18 cellular contexts compared by ENCODE assay signal in genomic region chr4:35793045-35793722, GRCh38.
DNase-seq lines count a peak whose midpoint lies in the region; ATAC-seq and TF ChIP-seq lines count a peak whose summit lies in the region.
"Had no signal": no experiment of that assay in that cellular context is flagged by ENCODE, and none has a peak within 500 bp of the region (broad histone marks: within the 10 kb centered on the region; RNA-seq: fewer than 3 reads in every experiment).

No MANE protein-coding gene starts in this region.

- no peak overlapping the region for H2AFZ ChIP-seq in SK-N-SH (ENCODE audit: low read depth)

- DNase-seq in ELR (ENCODE audit: low read depth) (peak; percentile 54), SK-N-SH (no peak), choroid plexus epithelial cell (ENCODE audit: low read depth) (peak; percentile 0), kidney tubule cell (ENCODE audit: low spot score) (peak; percentile 47), SJCRH30 (no peak), heart left ventricle (no peak), glutamatergic neuron (no peak)
- DNase-seq: COR-L47, NCI-H1048, NCI-H146, NCI-H2081 treated with DMSO at 0.1 percent for 48 hours, NCI-H2227 treated with DMSO at 0.1 percent for 48 hours, NCI-H526 treated with DMSO at 0.1 percent for 48 hours had no signal

- H3K36me3 ChIP-seq in SK-N-SH (replicated peaks in 1 of 2; ENCODE audit: control insufficient read depth in 1 of 2, insufficient read depth in 2 of 2, low read length in 1 of 2), result no peaks in the 10 kb centered on the region
- no peaks in the 10 kb centered on the region for H3K36me3 ChIP-seq in SJCRH30
- H3K36me3 ChIP-seq in heart left ventricle, result no peaks in the 10 kb centered on the region
- H3K36me3 ChIP-seq: HAP-1 had no signal

- H3K27ac ChIP-seq in SK-N-SH (ENCODE audit: low read depth in 2 of 2, low read length in 1 of 2), result peak overlapping the region; percentile 68 to 74; a peak in 3 of 4 replicates
- H3K27ac ChIP-seq in SJCRH30, result no peak overlapping the region
- H3K27ac ChIP-seq in heart left ventricle, result no peak overlapping the region
- H3K27ac ChIP-seq: A549, C4-2B had no signal

- no peaks in the 10 kb centered on the region for H3K79me2 ChIP-seq in SK-N-SH (ENCODE audit: insufficient read depth)

- TF ChIP-seq EP300 in SK-N-SH (IDR thresholded peaks at IDR 0.05; ENCODE audit: borderline replicate concordance in 1 of 2, low read depth in 1 of 2, low read length in 1 of 2), result peak in 1 of 2 experiments; percentile 78; a peak in 2 of 4 replicates

- ATAC-seq in heart left ventricle, result no peak
- no peak for ATAC-seq in HG02763 (IDR thresholded peaks at IDR 0.05; ENCODE audit: unreplicated experiment)
- ATAC-seq: A549, K562 had no signal

- H3K9me3 Mint-ChIP-seq in glutamatergic neuron (ENCODE audit: unreplicated experiment), result peaks cover 2% of the 10 kb centered on the region

- TF ChIP-seq RAD21 in SK-N-SH (IDR thresholded peaks at IDR 0.05; ENCODE audit: low read length), result no peak

- peaks cover 17% of the 10 kb centered on the region for H3F3A ChIP-seq in SK-N-SH (replicated peaks; ENCODE audit: insufficient read depth)

- H3K9me2 ChIP-seq in SK-N-SH, result no peaks in the 10 kb centered on the region

- H3K4me2 ChIP-seq in SK-N-SH, result no peak overlapping the region; the same call in 1 of the 2 replicates
- H3K4me2 ChIP-seq: A549 had no signal

- intact Hi-C loops in heart left ventricle (cut with DNase I), result no loop called here

- no peak overlapping the region for H3K27ac Mint-ChIP-seq in glutamatergic neuron (ENCODE audit: unreplicated experiment)

- H3K9me3 ChIP-seq in SK-N-SH, result peaks cover 8% of the 10 kb centered on the region; the same call in 1 of the 2 replicates
- no peaks in the 10 kb centered on the region for H3K9me3 ChIP-seq in SJCRH30 (replicated peaks)
- peaks cover 0 to 27% (median 9%) of the 10 kb centered on the region in 12 donors for H3K9me3 ChIP-seq in heart left ventricle
- H3K9me3 ChIP-seq: A549, HAP-1 had no signal

- no peak overlapping the region for H3K9ac ChIP-seq in SK-N-SH

- TF ChIP-seq CTCF in SK-N-SH (IDR thresholded peaks at IDR 0.05) (no peak), choroid plexus epithelial cell (conservative IDR thresholded peaks at IDR 0.05; ENCODE audit: low read depth, low read length) (no peak), heart left ventricle (IDR thresholded peaks at IDR 0.05) (no peak), glutamatergic neuron (IDR thresholded peaks at IDR 0.05; ENCODE audit: partially characterized antibody, unreplicated experiment) (no peak)

- TF ChIP-seq POLR2A in heart left ventricle (IDR thresholded peaks at IDR 0.05), result no peak

- no peaks in the 10 kb centered on the region for H3K27me3 Mint-ChIP-seq in glutamatergic neuron (ENCODE audit: unreplicated experiment)

- no peaks in the 10 kb centered on the region for H4K20me1 ChIP-seq in SK-N-SH (ENCODE audit: insufficient read depth)

- CTCF ChIA-PET in SK-N-SH (lab: Yijun Ruan, JAX), result no interaction called here

- no peak overlapping the region for H3K4me3 Mint-ChIP-seq in glutamatergic neuron (ENCODE audit: unreplicated experiment)

- no peaks in the 10 kb centered on the region for H3K27me3 ChIP-seq in SK-N-SH (ENCODE audit: insufficient read depth)
- no peaks in the 10 kb centered on the region for H3K27me3 ChIP-seq in SJCRH30
- no peaks in the 10 kb centered on the region for H3K27me3 ChIP-seq in heart left ventricle

- H3K36me3 Mint-ChIP-seq in glutamatergic neuron (ENCODE audit: unreplicated experiment), result no peaks in the 10 kb centered on the region

- no peaks in the 10 kb centered on the region for H3K4me1 Mint-ChIP-seq in glutamatergic neuron (ENCODE audit: low read depth, unreplicated experiment)

- no peak overlapping the region for H3K4me3 ChIP-seq in SK-N-SH (ENCODE audit: low read depth in 2 of 2, low read length in 1 of 2)
- H3K4me3 ChIP-seq in choroid plexus epithelial cell (ENCODE audit: low read depth, low read length), result no peak overlapping the region
- H3K4me3 ChIP-seq in SJCRH30, result no peak overlapping the region
- H3K4me3 ChIP-seq in heart left ventricle, result no peak overlapping the region
- H3K4me3 ChIP-seq: A549, HAP-1, K562 had no signal

- POLR2A ChIA-PET in SK-N-SH (lab: Yijun Ruan, JAX), result no interaction called here

- H3K4me1 ChIP-seq in SK-N-SH (ENCODE audit: control insufficient read depth in 1 of 2, insufficient read depth in 2 of 2, low read depth in 1 of 2, low read length in 1 of 2) (no peaks in the 10 kb centered on the region), SJCRH30 (no peaks in the 10 kb centered on the region), heart left ventricle (no peaks in the 10 kb centered on the region)
- H3K4me1 ChIP-seq: A549, HAP-1 had no signal

- 0% methylated on average over 1 of the region's 1 CpG for WGBS in SK-N-SH (ENCODE audit: low lambda C conversion rate)
- 27 to 59% (median 53%) methylated on average over 1 of the region's 1 CpG for whole genome bisulfite sequencing in heart left ventricle, 4 donors

TF ChIP-seq in SK-N-SH, 30 proteins besides CTCF, POLR2A, EP300 and RAD21 (continues in another document):
- TF ChIP-seq SIN3A (IDR thresholded peaks at IDR 0.05; ENCODE audit: borderline replicate concordance, low read depth, low read length) (no peak), ELF1 (IDR thresholded peaks at IDR 0.05) (no peak), GATA2 (CRISPR knock-in tag; IDR thresholded peaks at IDR 0.05) (no peak), MXI1 (IDR thresholded peaks at IDR 0.05; ENCODE audit: low read depth, low read length) (no peak), RFX5 (IDR thresholded peaks at IDR 0.05; ENCODE audit: low read length) (no peak), EZH2phosphoT487 (IDR thresholded peaks at IDR 0.05; ENCODE audit: borderline replicate concordance, low read depth) (no peak), FOSL2 (IDR thresholded peaks at IDR 0.05; ENCODE audit: borderline replicate concordance, low read depth) (no peak), RCOR1 (IDR thresholded peaks at IDR 0.05; ENCODE audit: low read length) (no peak), YY1 (IDR thresholded peaks at IDR 0.05; ENCODE audit: low read depth) (no peak), NRF1 (IDR thresholded peaks at IDR 0.05; ENCODE audit: low read depth, low read length) (no peak), NFIC (IDR thresholded peaks at IDR 0.05; ENCODE audit: borderline replicate concordance) (peak; percentile 51; the same call in 1 of the 2 replicates), FOXM1 (IDR thresholded peaks at IDR 0.05; ENCODE audit: low read depth) (no peak), SMC3 (IDR thresholded peaks at IDR 0.05; ENCODE audit: low read depth, low read length) (no peak), TCF12 (IDR thresholded peaks at IDR 0.05) (peak; percentile 87), GABPA (IDR thresholded peaks at IDR 0.05; ENCODE audit: low read depth) (no peak), POLR2AphosphoS5 (IDR thresholded peaks at IDR 0.05; ENCODE audit: low read depth, low read length) (no peak), MEF2A (IDR thresholded peaks at IDR 0.05; ENCODE audit: borderline replicate concordance, low read depth) (no peak)
- TF ChIP-seq, protein P1, sequence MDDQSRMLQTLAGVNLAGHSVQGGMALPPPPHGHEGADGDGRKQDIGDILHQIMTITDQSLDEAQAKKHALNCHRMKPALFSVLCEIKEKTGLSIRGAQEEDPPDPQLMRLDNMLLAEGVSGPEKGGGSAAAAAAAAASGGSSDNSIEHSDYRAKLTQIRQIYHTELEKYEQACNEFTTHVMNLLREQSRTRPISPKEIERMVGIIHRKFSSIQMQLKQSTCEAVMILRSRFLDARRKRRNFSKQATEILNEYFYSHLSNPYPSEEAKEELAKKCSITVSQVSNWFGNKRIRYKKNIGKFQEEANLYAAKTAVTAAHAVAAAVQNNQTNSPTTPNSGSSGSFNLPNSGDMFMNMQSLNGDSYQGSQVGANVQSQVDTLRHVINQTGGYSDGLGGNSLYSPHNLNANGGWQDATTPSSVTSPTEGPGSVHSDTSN (IDR thresholded peaks at IDR 0.05), result peak; percentile 71
- TF ChIP-seq, protein P2, sequence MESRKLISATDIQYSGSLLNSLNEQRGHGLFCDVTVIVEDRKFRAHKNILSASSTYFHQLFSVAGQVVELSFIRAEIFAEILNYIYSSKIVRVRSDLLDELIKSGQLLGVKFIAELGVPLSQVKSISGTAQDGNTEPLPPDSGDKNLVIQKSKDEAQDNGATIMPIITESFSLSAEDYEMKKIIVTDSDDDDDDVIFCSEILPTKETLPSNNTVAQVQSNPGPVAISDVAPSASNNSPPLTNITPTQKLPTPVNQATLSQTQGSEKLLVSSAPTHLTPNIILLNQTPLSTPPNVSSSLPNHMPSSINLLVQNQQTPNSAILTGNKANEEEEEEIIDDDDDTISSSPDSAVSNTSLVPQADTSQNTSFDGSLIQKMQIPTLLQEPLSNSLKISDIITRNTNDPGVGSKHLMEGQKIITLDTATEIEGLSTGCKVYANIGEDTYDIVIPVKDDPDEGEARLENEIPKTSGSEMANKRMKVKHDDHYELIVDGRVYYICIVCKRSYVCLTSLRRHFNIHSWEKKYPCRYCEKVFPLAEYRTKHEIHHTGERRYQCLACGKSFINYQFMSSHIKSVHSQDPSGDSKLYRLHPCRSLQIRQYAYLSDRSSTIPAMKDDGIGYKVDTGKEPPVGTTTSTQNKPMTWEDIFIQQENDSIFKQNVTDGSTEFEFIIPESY (IDR thresholded peaks at IDR 0.05; ENCODE audit: borderline replicate concordance, low read depth), result no peak
- TF ChIP-seq, protein P3, sequence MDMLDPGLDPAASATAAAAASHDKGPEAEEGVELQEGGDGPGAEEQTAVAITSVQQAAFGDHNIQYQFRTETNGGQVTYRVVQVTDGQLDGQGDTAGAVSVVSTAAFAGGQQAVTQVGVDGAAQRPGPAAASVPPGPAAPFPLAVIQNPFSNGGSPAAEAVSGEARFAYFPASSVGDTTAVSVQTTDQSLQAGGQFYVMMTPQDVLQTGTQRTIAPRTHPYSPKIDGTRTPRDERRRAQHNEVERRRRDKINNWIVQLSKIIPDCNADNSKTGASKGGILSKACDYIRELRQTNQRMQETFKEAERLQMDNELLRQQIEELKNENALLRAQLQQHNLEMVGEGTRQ (IDR thresholded peaks at IDR 0.05; ENCODE audit: borderline replicate concordance, low read depth, low read length), result no peak
- TF ChIP-seq, protein P4, sequence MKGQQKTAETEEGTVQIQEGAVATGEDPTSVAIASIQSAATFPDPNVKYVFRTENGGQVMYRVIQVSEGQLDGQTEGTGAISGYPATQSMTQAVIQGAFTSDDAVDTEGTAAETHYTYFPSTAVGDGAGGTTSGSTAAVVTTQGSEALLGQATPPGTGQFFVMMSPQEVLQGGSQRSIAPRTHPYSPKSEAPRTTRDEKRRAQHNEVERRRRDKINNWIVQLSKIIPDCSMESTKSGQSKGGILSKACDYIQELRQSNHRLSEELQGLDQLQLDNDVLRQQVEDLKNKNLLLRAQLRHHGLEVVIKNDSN (IDR thresholded peaks at IDR 0.05; ENCODE audit: borderline replicate concordance, low read depth), result no peak
- TF ChIP-seq, protein P5, sequence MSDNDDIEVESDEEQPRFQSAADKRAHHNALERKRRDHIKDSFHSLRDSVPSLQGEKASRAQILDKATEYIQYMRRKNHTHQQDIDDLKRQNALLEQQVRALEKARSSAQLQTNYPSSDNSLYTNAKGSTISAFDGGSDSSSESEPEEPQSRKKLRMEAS (IDR thresholded peaks at IDR 0.05; ENCODE audit: low read depth), result no peak

Comparison
In these comparisons a context has a peak if more than half of its experiments do, and no peak if none do; other contexts are left out.
1. DNase-seq: peak in ELR (single experiment), choroid plexus epithelial cell (single experiment) and kidney tubule cell (single experiment); none in SK-N-SH (single experiment), SJCRH30 (0 of 2), heart left ventricle (0 of 5) and glutamatergic neuron (single experiment).
2. H3K27ac ChIP-seq: peak in SK-N-SH (2 of 2); none in SJCRH30 (single experiment) and heart left ventricle (0 of 12).